In the genomic region with DNA sequence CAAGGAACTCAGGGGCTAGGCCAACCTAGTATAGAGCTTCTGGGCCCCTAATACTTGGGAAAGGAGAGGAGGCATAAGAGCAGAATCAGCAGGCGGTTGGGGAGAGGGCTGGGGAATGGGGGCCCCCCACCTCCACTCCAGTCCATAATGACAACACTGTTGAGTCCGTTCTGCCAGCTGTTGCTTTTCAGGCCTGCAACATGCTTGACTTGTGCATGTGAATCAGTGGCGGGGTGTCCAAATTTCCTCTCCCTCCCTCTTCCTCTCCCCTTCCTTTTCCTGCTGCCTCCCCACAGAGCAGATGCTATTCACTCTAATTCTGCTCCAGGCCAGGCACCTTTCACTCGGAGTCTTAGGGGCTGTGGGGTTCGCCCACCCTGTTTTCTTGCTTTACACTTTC, we compare ENCODE assay signal across 16 cellular contexts. TPM values are rescaled to one million over a fixed set of nuclear protein-coding genes. Genes with fewer than 3 reads are reported as not detected.
DNase-seq lines count a peak whose midpoint lies in the region; ATAC-seq and TF ChIP-seq lines count a peak whose summit lies in the region.
"Had no signal": no experiment of that assay in that cellular context is flagged by ENCODE, and none has a peak within 500 bp of the region (broad histone marks: within the 10 kb centered on the region; RNA-seq: fewer than 3 reads in every experiment).

No MANE protein-coding gene starts in this region.

- no peak overlapping the region for H3K4me3 Mint-ChIP-seq in GM23338
- no peak overlapping the region for H3K4me3 Mint-ChIP-seq in activated T-helper 1 cell treated with anti-CD3 and anti-CD28 coated beads, Interleukin-12 subunit alpha, Interleukin-12 subunit beta, Interleukin-2, Interleukin-4 antibody, amounts not matched to agents 30 ng/mL and 10 ng/mL and 1 ng/mL, durations not matched to agents 14 hours and 24 hours and 36 hours
- H3K4me3 Mint-ChIP-seq: CD4-positive, CD25-positive, alpha-beta regulatory T cell had no signal

- no peak for DNase-seq in A673 (ENCODE audit: low spot score)
- no peak for DNase-seq in GM23338 (ENCODE audit: low spot score)
- DNase-seq in dermis blood vessel endothelial cell = peak; percentile 28
- no peak for DNase-seq in NCI-H524 treated with DMSO at 0.1 percent for 48 hours (lab: John Stamatoyannopoulos, UW)
- no peak for DNase-seq in activated T-helper 1 cell treated with anti-CD3 and anti-CD28 coated beads, Interleukin-12 subunit alpha, Interleukin-12 subunit beta, Interleukin-2, Interleukin-4 antibody, amounts not matched to agents 30 ng/mL and 10 ng/mL and 1 ng/mL, durations not matched to agents 14 hours and 24 hours and 36 hours (ENCODE audit: low spot score)
- no peak for DNase-seq in DMS153 (lab: John Stamatoyannopoulos, UW)
- no peak for DNase-seq in stimulated activated CD4-positive, alpha-beta T cell treated with anti-CD3 and anti-CD28 coated beads, Interleukin-1b, Interleukin-23, amount 100 ng/mL, for 48 hours
- DNase-seq: CD4-positive, CD25-positive, alpha-beta regulatory T cell; DMS79; MV-4-11; NCI-H1417 treated with DMSO at 0.1 percent for 48 hours; NCI-H2081; NCI-H510A treated with DMSO at 0.1 percent for 48 hours had no signal

- BruUV-seq in A673 (replicated peaks; lab: Mats Ljungman, UMichigan) = no TSS peak

- H3K9me3 Mint-ChIP-seq in GM23338 = no peaks in the 10 kb centered on the region
- no peaks in the 10 kb centered on the region for H3K9me3 Mint-ChIP-seq in activated T-helper 1 cell treated with anti-CD3 and anti-CD28 coated beads, Interleukin-12 subunit alpha, Interleukin-12 subunit beta, Interleukin-2, Interleukin-4 antibody, amounts not matched to agents 30 ng/mL and 10 ng/mL and 1 ng/mL, durations not matched to agents 14 hours and 24 hours and 36 hours
- H3K9me3 Mint-ChIP-seq: CD4-positive, CD25-positive, alpha-beta regulatory T cell had no signal

- peaks cover 17% of the 10 kb centered on the region for H3K4me1 Mint-ChIP-seq in GM23338
- no peaks in the 10 kb centered on the region for H3K4me1 Mint-ChIP-seq in activated T-helper 1 cell treated with anti-CD3 and anti-CD28 coated beads, Interleukin-12 subunit alpha, Interleukin-12 subunit beta, Interleukin-2, Interleukin-4 antibody, amounts not matched to agents 30 ng/mL and 10 ng/mL and 1 ng/mL, durations not matched to agents 14 hours and 24 hours and 36 hours (ENCODE audit: low read depth)
- H3K4me1 Mint-ChIP-seq: CD4-positive, CD25-positive, alpha-beta regulatory T cell had no signal

- H3K9me3 ChIP-seq in A673 (ENCODE audit: low read depth, low read length, poor library complexity, severe bottlenecking) (no peaks in the 10 kb centered on the region), iPS-15b (ENCODE audit: control insufficient read depth, insufficient read depth, low read length) (no peaks in the 10 kb centered on the region)
- H3K9me3 ChIP-seq: HAP-1 had no signal

- peaks cover 18% of the 10 kb centered on the region for H3K27me3 Mint-ChIP-seq in GM23338 (ENCODE audit: insufficient read depth, low read depth, poor library complexity)
- no peaks in the 10 kb centered on the region for H3K27me3 Mint-ChIP-seq in activated T-helper 1 cell treated with anti-CD3 and anti-CD28 coated beads, Interleukin-12 subunit alpha, Interleukin-12 subunit beta, Interleukin-2, Interleukin-4 antibody, amounts not matched to agents 30 ng/mL and 10 ng/mL and 1 ng/mL, durations not matched to agents 14 hours and 24 hours and 36 hours (ENCODE audit: insufficient read depth)
- H3K27me3 Mint-ChIP-seq: CD4-positive, CD25-positive, alpha-beta regulatory T cell had no signal

- H3K79me2 ChIP-seq in GM23338 (replicated peaks; ENCODE audit: insufficient read depth) = no peaks in the 10 kb centered on the region

- H3K36me3 Mint-ChIP-seq in GM23338 (ENCODE audit: low read depth) = peaks cover 12% of the 10 kb centered on the region; the same call in 2 of the 3 replicates
- H3K36me3 Mint-ChIP-seq in activated T-helper 1 cell treated with anti-CD3 and anti-CD28 coated beads, Interleukin-12 subunit alpha, Interleukin-12 subunit beta, Interleukin-2, Interleukin-4 antibody, amounts not matched to agents 30 ng/mL and 10 ng/mL and 1 ng/mL, durations not matched to agents 14 hours and 24 hours and 36 hours (ENCODE audit: low read depth) = peaks cover 3% of the 10 kb centered on the region
- H3K36me3 Mint-ChIP-seq: CD4-positive, CD25-positive, alpha-beta regulatory T cell had no signal

- no peaks in the 10 kb centered on the region for H3K27me3 ChIP-seq in A673 (replicated peaks; ENCODE audit: insufficient read depth, low read depth, low read length, poor library complexity)
- H3K27me3 ChIP-seq in GM23338 (ENCODE audit: insufficient read depth) = no peaks in the 10 kb centered on the region
- no peaks in the 10 kb centered on the region for H3K27me3 ChIP-seq in iPS-15b (ENCODE audit: control insufficient read depth, insufficient read depth, low read length)

- H3F3A ChIP-seq in GM23338 (replicated peaks; ENCODE audit: low read depth) = 0 out of 2 replicates have a peak, but pooled peaks cover 3% of the 10 kb centered on the region

- no peak overlapping the region for H3K4me2 ChIP-seq in GM23338

- intact Hi-C loops in A673 (cut with micrococcal nuclease; ENCODE audit: unreplicated experiment) = no loop called here
- intact Hi-C loops in activated T-helper 1 cell treated with anti-CD3 and anti-CD28 coated beads, Interleukin-12 subunit alpha, Interleukin-12 subunit beta, Interleukin-2, Interleukin-4 antibody, amounts not matched to agents 30 ng/mL and 10 ng/mL and 1 ng/mL, durations not matched to agents 14 hours and 24 hours and 36 hours (cut with micrococcal nuclease) = no loop called here

- H3K9ac ChIP-seq in iPS-15b (ENCODE audit: low read depth, low read length) = peak overlapping the region; percentile 37

- POLR2A ChIA-PET in A673 (lab: Charles Lee; ENCODE audit: low non-redundant PET) = interaction anchor here (0.6 to 0.9 kb wide), 2 partner anchors 13 to 59 kb away, joined by 3 read pairs; no protein-coding TSS in a partner anchor

- H3K4me3 ChIP-seq in A673 (ENCODE audit: low read depth, low read length, poor library complexity, severe bottlenecking) = no peak overlapping the region
- H3K4me3 ChIP-seq in GM23338 = no peak overlapping the region
- H3K4me3 ChIP-seq in iPS-15b (ENCODE audit: low read depth, low read length) = no peak overlapping the region
- H3K4me3 ChIP-seq: HAP-1 had no signal

- no peak for ATAC-seq in GM23338

- CTCF ChIA-PET in A673 (lab: Charles Lee) = interaction anchor here (0.6 to 1.5 kb wide), 2 partner anchors 13 to 20 kb away, joined by 3 to 4 read pairs; no protein-coding TSS in a partner anchor

- H4K20me1 ChIP-seq in GM23338 (replicated peaks; ENCODE audit: insufficient read depth) = no peaks in the 10 kb centered on the region; the same call in none of the 2 replicates

- TF ChIP-seq CTCF in A673 (conservative IDR thresholded peaks at IDR 0.05; ENCODE audit: low read depth, low read length) (no peak), GM23338 (conservative IDR thresholded peaks at IDR 0.05; ENCODE audit: low read depth in 2 of 2) (no peak)

- H3K27ac ChIP-seq in A673 (ENCODE audit: low read depth, low read length, poor library complexity, severe bottlenecking) (peak overlapping the region; percentile 1), GM23338 (ENCODE audit: low read depth) (no peak overlapping the region)
- H3K27ac ChIP-seq: HL-60 had no signal

- peaks cover 5% of the 10 kb centered on the region for H3K4me1 ChIP-seq in A673 (ENCODE audit: insufficient read depth, low read length, poor library complexity, severe bottlenecking)
- no peaks in the 10 kb centered on the region; the same call in 1 of the 2 replicates for H3K4me1 ChIP-seq in GM23338 (ENCODE audit: insufficient read depth)
- H3K4me1 ChIP-seq in iPS-15b (ENCODE audit: control insufficient read depth, insufficient read depth, low read length) = no peaks in the 10 kb centered on the region
- H3K4me1 ChIP-seq: HAP-1 had no signal

- peaks cover 11% of the 10 kb centered on the region for H3K36me3 ChIP-seq in A673 (ENCODE audit: insufficient read depth, low read length, poor library complexity, severe bottlenecking)
- no peaks in the 10 kb centered on the region for H3K36me3 ChIP-seq in GM23338 (ENCODE audit: insufficient read depth)
- peaks cover 34% of the 10 kb centered on the region for H3K36me3 ChIP-seq in iPS-15b (ENCODE audit: control insufficient read depth, insufficient read depth, low read length)

- peak overlapping the region; percentile 67; the same call in 1 of the 2 replicates for H3K27ac Mint-ChIP-seq in GM23338
- no peak overlapping the region for H3K27ac Mint-ChIP-seq in activated T-helper 1 cell treated with anti-CD3 and anti-CD28 coated beads, Interleukin-12 subunit alpha, Interleukin-12 subunit beta, Interleukin-2, Interleukin-4 antibody, amounts not matched to agents 30 ng/mL and 10 ng/mL and 1 ng/mL, durations not matched to agents 14 hours and 24 hours and 36 hours

- no peaks in the 10 kb centered on the region for H3K9me2 ChIP-seq in GM23338 (ENCODE audit: insufficient read depth)

- no peak overlapping the region for H2AFZ ChIP-seq in GM23338

TF ChIP-seq in GM23338, 12 proteins besides CTCF, POLR2A, EP300 and RAD21 (continues in another document):
- no peak for TF ChIP-seq EZH2 (IDR thresholded peaks at IDR 0.05; ENCODE audit: low read depth, unreplicated experiment)
- TF ChIP-seq ZNF331 (CRISPR knock-in tag; IDR thresholded peaks at IDR 0.05; ENCODE audit: low read depth) = no peak

RNA-seq across cellular contexts. Expression of a gene that starts 31.7 kb away (rescaled TPM):
- total RNA-seq in A673 (2021) = 81.2 and 95.0 TPM in 2 replicates
- total RNA-seq in GM23338 (2014; rRNA removed; shearing (Covaris generic)) = 38.9 and 52.4 TPM in 2 replicates
- 13.7 and 14.3 TPM in 2 replicates for polyA plus RNA-seq in GM23338 (2016; fragmentation: Nextera tagmentation; extraction: Ambion mirVana)
- total RNA-seq in dermis blood vessel endothelial cell = 52.6 and 70.3 TPM in 2 replicates
- total RNA-seq in activated T-helper 1 cell treated with anti-CD3 and anti-CD28 coated beads, Interleukin-12 subunit alpha, Interleukin-12 subunit beta, Interleukin-2, Interleukin-4 antibody, amounts not matched to agents 30 ng/mL and 10 ng/mL and 1 ng/mL, durations not matched to agents 14 hours and 24 hours and 36 hours = 39.1 and 45.9 TPM in 2 replicates

RNA-seq across cellular contexts. Expression of a gene that starts 31.8 kb away (rescaled TPM):
- total RNA-seq in A673 (2021) = 32.1 and 33.4 TPM in 2 replicates
- 6.4 and 10.4 TPM in 2 replicates for total RNA-seq in GM23338 (2014; rRNA removed; shearing (Covaris generic))
- polyA plus RNA-seq in GM23338 (2016; fragmentation: Nextera tagmentation; extraction: Ambion mirVana) = 5.7 and 6.7 TPM in 2 replicates
- 3.9 and 5.1 TPM in 2 replicates for total RNA-seq in dermis blood vessel endothelial cell
- total RNA-seq in activated T-helper 1 cell treated with anti-CD3 and anti-CD28 coated beads, Interleukin-12 subunit alpha, Interleukin-12 subunit beta, Interleukin-2, Interleukin-4 antibody, amounts not matched to agents 30 ng/mL and 10 ng/mL and 1 ng/mL, durations not matched to agents 14 hours and 24 hours and 36 hours = 31.5 and 35.9 TPM in 2 replicates

RNA-seq across cellular contexts. Expression of a gene that starts 32.8 kb away (rescaled TPM):
- total RNA-seq in A673 (2021) = 78.9 and 91.0 TPM in 2 replicates
- 72.7 and 108 TPM in 2 replicates for total RNA-seq in GM23338 (2014; rRNA removed; shearing (Covaris generic))
- 31.3 and 36.9 TPM in 2 replicates for polyA plus RNA-seq in GM23338 (2016; fragmentation: Nextera tagmentation; extraction: Ambion mirVana)
- 44.8 and 56.3 TPM in 2 replicates for total RNA-seq in dermis blood vessel endothelial cell
- total RNA-seq in activated T-helper 1 cell treated with anti-CD3 and anti-CD28 coated beads, Interleukin-12 subunit alpha, Interleukin-12 subunit beta, Interleukin-2, Interleukin-4 antibody, amounts not matched to agents 30 ng/mL and 10 ng/mL and 1 ng/mL, durations not matched to agents 14 hours and 24 hours and 36 hours = 91.3 and 92.9 TPM in 2 replicates
